34 cellular contexts compared by ENCODE assay signal in genomic region chr2:176646033-176646615, GRCh38.
"Had no signal": no experiment of that assay in that cellular context is flagged by ENCODE, and none has a peak within 500 bp of the region (broad histone marks: within the 10 kb centered on the region; RNA-seq: fewer than 3 reads in every experiment).

No MANE protein-coding gene starts in this region.

- ATAC-seq: activated CD4-positive, CD25-positive, alpha-beta regulatory T cell treated with anti-CD3 and anti-CD28 coated beads, Interleukin-2, amount 50 U/mL, for 24 hours; activated CD8-positive, alpha-beta T cell treated with anti-CD3 and anti-CD28 coated beads for 36 hours; activated naive CD8-positive, alpha-beta T cell treated with anti-CD3 and anti-CD28 coated beads, Interleukin-2, amount 50 U/mL, for 24 hours; body of pancreas; effector memory CD8-positive, alpha-beta T cell had no signal

- DNase-seq: activated B cell treated with CpG ODN at 0.5 μM for 24 hours; activated CD4-positive, alpha-beta T cell treated with anti-CD3 and anti-CD28 coated beads for 48 hours; activated CD4-positive, alpha-beta T cell treated with anti-CD3 and anti-CD28 coated beads, Interleukin-2, amount 50 U/mL, for 1 hour; activated CD4-positive, alpha-beta T cell treated with anti-CD3 and anti-CD28 coated beads, Interleukin-2, amount 50 U/mL, for 48 hours; activated CD8-positive, alpha-beta memory T cell treated with anti-CD3 and anti-CD28 coated beads for 24 hours; activated CD8-positive, alpha-beta T cell treated with anti-CD3 and anti-CD28 coated beads for 36 hours; activated effector memory CD4-positive, alpha-beta T cell treated with anti-CD3 and anti-CD28 coated beads, Interleukin-2, amount 50 U/mL, for 16 hours; activated naive CD4-positive, alpha-beta T cell treated with anti-CD3 and anti-CD28 coated beads for 36 hours; activated naive CD8-positive, alpha-beta T cell treated with anti-CD3 and anti-CD28 coated beads for 36 hours; activated naive CD8-positive, alpha-beta T cell treated with anti-CD3 and anti-CD28 coated beads, Interleukin-2, amount 50 U/mL, for 24 hours; activated T-cell treated with anti-CD3 and anti-CD28 coated beads, Interleukin-2, amount 50 U/mL, for 1 hour; activated T-cell treated with anti-CD3 and anti-CD28 coated beads, Interleukin-2, amount 50 U/mL, for 48 hours; adrenal gland; amygdala; aorta; body of pancreas; caudate nucleus; cortex of kidney; dermis blood vessel endothelial cell; effector CD4-positive, alpha-beta T cell; effector memory CD8-positive, alpha-beta T cell; esophagus squamous epithelium; head of caudate nucleus; T-helper 2 cell had no signal

- H3K36me3 ChIP-seq: adrenal gland, esophagus squamous epithelium had no signal

- H3K4me3 ChIP-seq: adrenal gland, body of pancreas, esophagus squamous epithelium had no signal

- H3K36me3 Mint-ChIP-seq: activated naive CD4-positive, alpha-beta T cell treated with anti-CD3 and anti-CD28 coated beads, Interleukin-2, amount 50 U/mL, for 24 hours; activated naive CD8-positive, alpha-beta T cell treated with anti-CD3 and anti-CD28 coated beads for 36 hours had no signal

- H3K4me3 Mint-ChIP-seq: activated B cell treated with CpG ODN at 0.5 μM for 24 hours; activated CD8-positive, alpha-beta T cell treated with anti-CD3 and anti-CD28 coated beads for 36 hours; activated naive CD4-positive, alpha-beta T cell treated with anti-CD3 and anti-CD28 coated beads for 36 hours; activated naive CD4-positive, alpha-beta T cell treated with anti-CD3 and anti-CD28 coated beads, Interleukin-2, amount 50 U/mL, for 24 hours; activated naive CD8-positive, alpha-beta T cell treated with anti-CD3 and anti-CD28 coated beads for 36 hours; activated naive CD8-positive, alpha-beta T cell treated with anti-CD3 and anti-CD28 coated beads, Interleukin-2, amount 50 U/mL, for 24 hours; activated T-helper 1 cell treated with anti-CD3 and anti-CD28 coated beads, Interleukin-12 subunit alpha, Interleukin-12 subunit beta, Interleukin-2, Interleukin-4 antibody, amounts not matched to agents 30 ng/mL and 10 ng/mL and 1 ng/mL, durations not matched to agents 14 hours and 24 hours and 36 hours; effector memory CD8-positive, alpha-beta T cell had no signal

- H3K9me3 Mint-ChIP-seq: activated B cell treated with CpG ODN at 0.5 μM for 24 hours; activated CD8-positive, alpha-beta T cell treated with anti-CD3 and anti-CD28 coated beads for 36 hours; activated naive CD4-positive, alpha-beta T cell treated with anti-CD3 and anti-CD28 coated beads for 36 hours; activated naive CD4-positive, alpha-beta T cell treated with anti-CD3 and anti-CD28 coated beads, Interleukin-2, amount 50 U/mL, for 24 hours; activated naive CD8-positive, alpha-beta T cell treated with anti-CD3 and anti-CD28 coated beads for 36 hours; activated naive CD8-positive, alpha-beta T cell treated with anti-CD3 and anti-CD28 coated beads, Interleukin-2, amount 50 U/mL, for 24 hours; activated T-helper 1 cell treated with anti-CD3 and anti-CD28 coated beads, Interleukin-12 subunit alpha, Interleukin-12 subunit beta, Interleukin-2, Interleukin-4 antibody, amounts not matched to agents 30 ng/mL and 10 ng/mL and 1 ng/mL, durations not matched to agents 14 hours and 24 hours and 36 hours; activated T-helper 2 cell treated with anti-CD3 and anti-CD28 coated beads, Interferon-gamma antibody, Interleukin-2, Interleukin-4, amounts not matched to agents 10 μg/mL and 5 μg/mL and 100 μg/mL, durations not matched to agents 14 hours and 24 hours and 36 hours; effector memory CD8-positive, alpha-beta T cell had no signal

- H3K4me1 Mint-ChIP-seq: activated B cell treated with CpG ODN at 0.5 μM for 24 hours; activated naive CD4-positive, alpha-beta T cell treated with anti-CD3 and anti-CD28 coated beads, Interleukin-2, amount 50 U/mL, for 24 hours; activated naive CD8-positive, alpha-beta T cell treated with anti-CD3 and anti-CD28 coated beads for 36 hours; activated naive CD8-positive, alpha-beta T cell treated with anti-CD3 and anti-CD28 coated beads, Interleukin-2, amount 50 U/mL, for 24 hours had no signal

- FAIRE-seq: colon, endometrium, endothelial cell of umbilical vein, frontal cortex had no signal

- H3K27ac ChIP-seq: adrenal gland, body of pancreas, epithelial cell of prostate, esophagus squamous epithelium, VCaP had no signal

- H3K9me3 ChIP-seq: adrenal gland, body of pancreas, esophagus squamous epithelium had no signal

- H3K27me3 ChIP-seq: adrenal gland, body of pancreas had no signal

- H3K4me1 ChIP-seq: body of pancreas, esophagus squamous epithelium had no signal

- H3K27ac Mint-ChIP-seq: activated B cell treated with CpG ODN at 0.5 μM for 24 hours; activated CD8-positive, alpha-beta T cell treated with anti-CD3 and anti-CD28 coated beads for 36 hours; activated naive CD4-positive, alpha-beta T cell treated with anti-CD3 and anti-CD28 coated beads for 36 hours; activated naive CD4-positive, alpha-beta T cell treated with anti-CD3 and anti-CD28 coated beads, Interleukin-2, amount 50 U/mL, for 24 hours; activated naive CD8-positive, alpha-beta T cell treated with anti-CD3 and anti-CD28 coated beads for 36 hours; activated naive CD8-positive, alpha-beta T cell treated with anti-CD3 and anti-CD28 coated beads, Interleukin-2, amount 50 U/mL, for 24 hours; activated T-helper 1 cell treated with anti-CD3 and anti-CD28 coated beads, Interleukin-12 subunit alpha, Interleukin-12 subunit beta, Interleukin-2, Interleukin-4 antibody, amounts not matched to agents 30 ng/mL and 10 ng/mL and 1 ng/mL, durations not matched to agents 14 hours and 24 hours and 36 hours; activated T-helper 2 cell treated with anti-CD3 and anti-CD28 coated beads, Interferon-gamma antibody, Interleukin-2, Interleukin-4, amounts not matched to agents 10 μg/mL and 5 μg/mL and 100 μg/mL, durations not matched to agents 14 hours and 24 hours and 36 hours; effector memory CD8-positive, alpha-beta T cell had no signal
